Comparison of ENCODE assay signal across 24 cellular contexts in the genomic region with DNA sequence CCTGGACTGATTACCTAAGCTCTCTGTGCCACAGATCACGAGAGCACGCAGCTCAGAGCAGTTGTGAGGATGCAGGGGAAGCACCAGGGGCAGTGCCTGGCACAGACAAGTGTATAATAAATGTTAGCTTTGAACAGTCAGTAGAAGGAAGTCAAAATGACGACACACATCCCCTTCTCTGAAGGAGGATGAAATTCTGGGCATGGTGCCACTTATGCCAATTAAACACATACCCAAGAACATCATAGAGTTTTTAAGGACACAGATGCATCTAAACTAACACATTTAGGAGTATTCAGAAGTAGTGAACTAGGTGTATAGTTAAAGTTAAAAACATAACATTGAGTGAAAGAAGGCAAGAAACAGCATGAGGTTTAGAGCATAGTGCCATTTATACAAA. TPM values are rescaled to one million over a fixed set of nuclear protein-coding genes. Genes with fewer than 3 reads are reported as not detected.
"Had no signal": no experiment of that assay in that cellular context is flagged by ENCODE, and none has a peak within 500 bp of the region (broad histone marks: within the 10 kb centered on the region; RNA-seq: fewer than 3 reads in every experiment).

No MANE protein-coding gene starts in this region.

- H3K4me3 ChIP-seq: gastroesophageal sphincter, heart right ventricle, prostate gland, transverse colon, uterus had no signal

- H3K27ac ChIP-seq: gastroesophageal sphincter, heart right ventricle, prostate gland, transverse colon, uterus had no signal

- DNase-seq: activated CD4-positive, alpha-beta T cell treated with anti-CD3 and anti-CD28 coated beads, Interleukin-2, amount 50 U/mL, for 1 hour; activated CD8-positive, alpha-beta memory T cell treated with anti-CD3 and anti-CD28 coated beads for 24 hours; activated CD8-positive, alpha-beta memory T cell treated with anti-CD3 and anti-CD28 coated beads, Interleukin-2, amount 50 U/mL, for 48 hours; activated effector memory CD4-positive, alpha-beta T cell treated with Interleukin-2 at 50 U/mL for 16 hours; activated naive CD4-positive, alpha-beta T cell treated with anti-CD3 and anti-CD28 coated beads, Interleukin-2, amount 10 ng/mL, durations not matched to agents 7 days and 5 days; activated naive CD8-positive, alpha-beta T cell treated with anti-CD3 and anti-CD28 coated beads, Interleukin-2, amount 50 U/mL, for 24 hours; activated T-cell treated with anti-CD3 and anti-CD28 coated beads, Interleukin-2, amount 50 U/mL, for 48 hours; central memory CD4-positive, alpha-beta T cell; heart right ventricle; immature natural killer cell; naive B cell; stimulated activated CD4-positive, alpha-beta T cell treated with anti-CD3 and anti-CD28 coated beads, Interleukin-2, amount 100 ng/mL, for 24 hours; stimulated activated naive CD8-positive, alpha-beta T cell treated with anti-CD3 and anti-CD28 coated beads, Interleukin-15, Interleukin-2, amounts not matched to agents 100 U/mL and 50 U/mL, for 24 hours; substantia nigra; transverse colon; uterus had no signal

- H3K27me3 ChIP-seq: gastroesophageal sphincter, heart right ventricle, transverse colon, uterus had no signal

- H3K4me1 ChIP-seq: gastroesophageal sphincter, heart right ventricle, prostate gland, transverse colon, uterus had no signal

- H3K9me3 Mint-ChIP-seq: activated naive CD8-positive, alpha-beta T cell treated with anti-CD3 and anti-CD28 coated beads, Interleukin-2, amount 50 U/mL, for 24 hours; brain; immature natural killer cell had no signal

- H3K9me3 ChIP-seq: gastroesophageal sphincter, heart right ventricle, prostate gland, transverse colon, uterus had no signal

- H3K4me3 Mint-ChIP-seq: activated naive CD4-positive, alpha-beta T cell treated with anti-CD3 and anti-CD28 coated beads, Interleukin-2, amount 10 ng/mL, durations not matched to agents 7 days and 5 days; activated naive CD8-positive, alpha-beta T cell treated with anti-CD3 and anti-CD28 coated beads, Interleukin-2, amount 50 U/mL, for 24 hours; immature natural killer cell; memory B cell; naive B cell; neural crest cell had no signal

- H3K27me3 Mint-ChIP-seq: activated naive CD4-positive, alpha-beta T cell treated with anti-CD3 and anti-CD28 coated beads, Interleukin-2, amount 10 ng/mL, durations not matched to agents 7 days and 5 days; activated naive CD8-positive, alpha-beta T cell treated with anti-CD3 and anti-CD28 coated beads, Interleukin-2, amount 50 U/mL, for 24 hours; brain; memory B cell; naive B cell had no signal

- H3K36me3 ChIP-seq: prostate gland, uterus had no signal

- H3K27ac Mint-ChIP-seq: activated naive CD4-positive, alpha-beta T cell treated with anti-CD3 and anti-CD28 coated beads, Interleukin-2, amount 10 ng/mL, durations not matched to agents 7 days and 5 days; activated naive CD8-positive, alpha-beta T cell treated with anti-CD3 and anti-CD28 coated beads, Interleukin-2, amount 50 U/mL, for 24 hours; memory B cell had no signal

- H3K4me1 Mint-ChIP-seq: activated naive CD4-positive, alpha-beta T cell treated with anti-CD3 and anti-CD28 coated beads, Interleukin-2, amount 10 ng/mL, durations not matched to agents 7 days and 5 days; brain had no signal

- ATAC-seq: activated CD4-positive, CD25-positive, alpha-beta regulatory T cell treated with anti-CD3 and anti-CD28 coated beads, Interleukin-2, amount 50 U/mL, for 24 hours; activated naive CD8-positive, alpha-beta T cell treated with anti-CD3 and anti-CD28 coated beads, Interleukin-2, amount 50 U/mL, for 24 hours; esophagus mucosa; gastroesophageal sphincter; heart right ventricle; right cardiac atrium; stimulated activated naive CD8-positive, alpha-beta T cell treated with anti-CD3 and anti-CD28 coated beads, Interleukin-15, Interleukin-2, amounts not matched to agents 100 U/mL and 50 U/mL, for 24 hours had no signal

RNA-seq across cellular contexts. Expression of a gene that starts 25.0 kb away (rescaled TPM):
- total RNA-seq: esophagus mucosa, neural crest cell had no signal
